In genomic region chr1:36570016-36570415, GRCh38 we compare ENCODE assay signal across 25 cellular contexts.
"Had no signal": no experiment of that assay in that cellular context is flagged by ENCODE, and none has a peak within 500 bp of the region (broad histone marks: within the 10 kb centered on the region; RNA-seq: fewer than 3 reads in every experiment).

No MANE protein-coding gene starts in this region.

- H3K36me3 ChIP-seq: esophagus muscularis mucosa, gastrocnemius medialis, pancreas, right lobe of liver, thoracic aorta had no signal

- H3K9me3 ChIP-seq: esophagus muscularis mucosa, gastrocnemius medialis, pancreas, right lobe of liver, thoracic aorta had no signal

- H3K4me1 Mint-ChIP-seq: activated B cell treated with CpG ODN at 0.5 μM for 24 hours; activated CD4-positive, alpha-beta T cell treated with anti-CD3 and anti-CD28 coated beads for 36 hours; activated naive CD8-positive, alpha-beta T cell treated with anti-CD3 and anti-CD28 coated beads, Interleukin-2, amount 50 U/mL, for 24 hours; nephron; stimulated activated naive B cell treated with anti-CD40 and anti-IgM and Interleukin-4, amounts not matched to agents 10 μg/mL and 1 μg/mL and 100 μg/mL, for 72 hours had no signal

- H3K4me3 Mint-ChIP-seq: activated B cell treated with CpG ODN at 0.5 μM for 24 hours; activated CD4-positive, alpha-beta T cell treated with anti-CD3 and anti-CD28 coated beads for 36 hours; activated naive CD4-positive, alpha-beta T cell treated with anti-CD3 and anti-CD28 coated beads for 36 hours; activated naive CD8-positive, alpha-beta T cell treated with anti-CD3 and anti-CD28 coated beads, Interleukin-2, amount 50 U/mL, for 24 hours; activated T-cell treated with anti-CD3 and anti-CD28 coated beads, Interleukin-2, amount 50 U/mL, for 24 hours; nephron; stimulated activated naive B cell treated with anti-CD40 and anti-IgM and Interleukin-4, amounts not matched to agents 10 μg/mL and 1 μg/mL and 100 μg/mL, for 72 hours; T-helper 1 cell treated with Interleukin-12 subunit alpha and Interleukin-12 subunit beta and Interleukin-4 antibody, amounts not matched to agents 30 μg/mL and 1 μg/mL, for 36 hours had no signal

- H3K4me1 ChIP-seq: esophagus muscularis mucosa, gastrocnemius medialis, pancreas had no signal

- ATAC-seq: activated CD4-positive, alpha-beta T cell treated with anti-CD3 and anti-CD28 coated beads for 36 hours; activated naive CD8-positive, alpha-beta T cell treated with anti-CD3 and anti-CD28 coated beads, Interleukin-2, amount 50 U/mL, for 24 hours; gastrocnemius medialis; pancreas; right lobe of liver; stimulated activated naive B cell treated with anti-CD40 and anti-IgM and Interleukin-4, amounts not matched to agents 10 μg/mL and 1 μg/mL and 100 μg/mL, for 72 hours had no signal

- H3K27ac Mint-ChIP-seq: activated B cell treated with CpG ODN at 0.5 μM for 24 hours; activated CD4-positive, alpha-beta T cell treated with anti-CD3 and anti-CD28 coated beads for 36 hours; activated naive CD4-positive, alpha-beta T cell treated with anti-CD3 and anti-CD28 coated beads for 36 hours; activated naive CD8-positive, alpha-beta T cell treated with anti-CD3 and anti-CD28 coated beads, Interleukin-2, amount 50 U/mL, for 24 hours; activated T-cell treated with anti-CD3 and anti-CD28 coated beads, Interleukin-2, amount 50 U/mL, for 24 hours; activated T-helper 2 cell treated with anti-CD3 and anti-CD28 coated beads, Interferon-gamma antibody, Interleukin-2, Interleukin-4, amounts not matched to agents 10 μg/mL and 5 μg/mL and 100 μg/mL, durations not matched to agents 14 hours and 24 hours and 36 hours; nephron; stimulated activated naive B cell treated with anti-CD40 and anti-IgM and Interleukin-4, amounts not matched to agents 10 μg/mL and 1 μg/mL and 100 μg/mL, for 72 hours; T-helper 1 cell treated with Interleukin-12 subunit alpha and Interleukin-12 subunit beta and Interleukin-4 antibody, amounts not matched to agents 30 μg/mL and 1 μg/mL, for 36 hours had no signal

- H3K27ac ChIP-seq: esophagus muscularis mucosa, gastrocnemius medialis, pancreas, right lobe of liver, thoracic aorta had no signal

- DNase-seq: activated B cell treated with CpG ODN at 0.5 μM for 24 hours; activated CD4-positive, alpha-beta T cell treated with anti-CD3 and anti-CD28 coated beads for 36 hours; activated CD4-positive, alpha-beta T cell treated with anti-CD3 and anti-CD28 coated beads, Interleukin-2, amount 50 U/mL, for 4 hours; activated CD8-positive, alpha-beta memory T cell treated with anti-CD3 and anti-CD28 coated beads for 24 hours; activated CD8-positive, alpha-beta memory T cell treated with anti-CD3 and anti-CD28 coated beads, Interleukin-2, amount 50 U/mL, for 4 hours; activated naive CD4-positive, alpha-beta T cell treated with anti-CD3 and anti-CD28 coated beads for 36 hours; activated naive CD8-positive, alpha-beta T cell treated with anti-CD3 and anti-CD28 coated beads, Interleukin-2, amount 50 U/mL, for 24 hours; activated T-cell treated with anti-CD3 and anti-CD28 coated beads, Interleukin-2, amount 50 U/mL, for 24 hours; dermis blood vessel endothelial cell; effector memory CD4-positive, alpha-beta T cell; gastrocnemius medialis; hypothalamus; mesenchymal stem cell; small intestine; stimulated activated CD4-positive, alpha-beta T cell treated with anti-CD3 and anti-CD28 coated beads, Interleukin-15, amount 100 ng/mL, for 24 hours; stimulated activated CD8-positive, alpha-beta memory T cell treated with anti-CD3 and anti-CD28 coated beads, Interleukin-4, amount 100 ng/mL, for 48 hours; stimulated activated naive B cell treated with anti-CD40 and anti-IgM and Interleukin-4, amounts not matched to agents 10 μg/mL and 1 μg/mL and 100 μg/mL, for 72 hours; T1000 had no signal

- H3K4me3 ChIP-seq: esophagus muscularis mucosa, gastrocnemius medialis, pancreas, right lobe of liver, thoracic aorta had no signal

- H3K36me3 Mint-ChIP-seq: stimulated activated naive B cell treated with anti-CD40 and anti-IgM and Interleukin-4, amounts not matched to agents 10 μg/mL and 1 μg/mL and 100 μg/mL, for 72 hours had no signal

- H3K9me3 Mint-ChIP-seq: activated B cell treated with CpG ODN at 0.5 μM for 24 hours; activated naive CD4-positive, alpha-beta T cell treated with anti-CD3 and anti-CD28 coated beads for 36 hours; activated naive CD8-positive, alpha-beta T cell treated with anti-CD3 and anti-CD28 coated beads, Interleukin-2, amount 50 U/mL, for 24 hours; activated T-cell treated with anti-CD3 and anti-CD28 coated beads, Interleukin-2, amount 50 U/mL, for 24 hours; activated T-helper 2 cell treated with anti-CD3 and anti-CD28 coated beads, Interferon-gamma antibody, Interleukin-2, Interleukin-4, amounts not matched to agents 10 μg/mL and 5 μg/mL and 100 μg/mL, durations not matched to agents 14 hours and 24 hours and 36 hours; nephron; stimulated activated naive B cell treated with anti-CD40 and anti-IgM and Interleukin-4, amounts not matched to agents 10 μg/mL and 1 μg/mL and 100 μg/mL, for 72 hours; T-helper 1 cell treated with Interleukin-12 subunit alpha and Interleukin-12 subunit beta and Interleukin-4 antibody, amounts not matched to agents 30 μg/mL and 1 μg/mL, for 36 hours had no signal

- H3K27me3 ChIP-seq: pancreas, right lobe of liver had no signal
